Comparison of ENCODE assay signal across 8 cellular contexts in genomic region chr2:96509114-96509846, GRCh38. TPM values are rescaled to one million over a fixed set of nuclear protein-coding genes. Genes with fewer than 3 reads are reported as not detected.
A peak's percentile ranks its signal among the peaks of the same experiment; 100 is the strongest.
DNase-seq lines count a peak whose midpoint lies in the region; ATAC-seq, FAIRE-seq and TF ChIP-seq lines count a peak whose summit lies in the region.

No MANE protein-coding gene starts in this region.

- H3K4me2 ChIP-seq in KMS-11 = peak overlapping the region; percentile 51; the same call in 1 of the 2 replicates

- H3K4me3 ChIP-seq in KMS-11 (IDR thresholded peaks at IDR 0.05; ENCODE audit: insufficient read depth, low read depth, low read length) = no peak overlapping the region

- TF ChIP-seq CTCF in Calu3 (IDR thresholded peaks at IDR 0.05; ENCODE audit: unreplicated experiment) = peak; percentile 93
- TF ChIP-seq CTCF in KMS-11 (conservative IDR thresholded peaks at IDR 0.05; ENCODE audit: low read depth, low read length) = peak; percentile 78
- TF ChIP-seq CTCF in type B pancreatic cell (conservative IDR thresholded peaks at IDR 0.05) = peak; percentile 98

- peaks cover 50% of the 10 kb centered on the region for H3K4me1 Mint-ChIP-seq in Calu3 (ENCODE audit: low read depth, unreplicated experiment)
- H3K4me1 Mint-ChIP-seq in type B pancreatic cell (ENCODE audit: unreplicated experiment) = peaks cover 21% of the 10 kb centered on the region

- peaks cover 13% of the 10 kb centered on the region for H3K27me3 Mint-ChIP-seq in Calu3 (ENCODE audit: unreplicated experiment)
- H3K27me3 Mint-ChIP-seq in type B pancreatic cell = peaks cover 23% of the 10 kb centered on the region

- H3K36me3 Mint-ChIP-seq in Calu3 (ENCODE audit: insufficient read depth, unreplicated experiment) (peaks cover 20% of the 10 kb centered on the region), type B pancreatic cell (no peaks in the 10 kb centered on the region)

- H3K9ac ChIP-seq in KMS-11 = no peak overlapping the region

- no peaks in the 10 kb centered on the region for H3K79me2 ChIP-seq in KMS-11 (ENCODE audit: insufficient read depth, low read depth)

- no peaks in the 10 kb centered on the region for H3K27me3 ChIP-seq in KMS-11 (ENCODE audit: insufficient read depth, low read depth)

- H3K4me1 ChIP-seq in KMS-11 (ENCODE audit: low read depth, poor library complexity, severe bottlenecking) = peaks cover 17% of the 10 kb centered on the region

- H3K9me3 Mint-ChIP-seq in Calu3 (ENCODE audit: low read depth, unreplicated experiment) (no peaks in the 10 kb centered on the region), type B pancreatic cell (no peaks in the 10 kb centered on the region)

- intact Hi-C loops in Calu3 (cut with micrococcal nuclease; ENCODE audit: unreplicated experiment) = loop anchor here (1.0 to 5.0 kb wide), 5 partner anchors 38 to 517 kb away; partner anchors contain the start of gene ANKRD36C

- peak; percentile 35 for FAIRE-seq in RCC 7860 (lab: Jason Lieb, UNC)

- H3K36me3 ChIP-seq in KMS-11 (ENCODE audit: insufficient read depth) = no peaks in the 10 kb centered on the region

- H3K27ac ChIP-seq in KMS-11 = no peak overlapping the region

- DNase-seq in Calu3 = peak; percentile 95
- DNase-seq in RCC 7860 (ENCODE audit: low spot score) = peak; percentile 64
- peak; percentile 24 to 51 (median 36) for DNase-seq in activated naive CD4-positive, alpha-beta T cell (lab: John Stamatoyannopoulos, UW)
- DNase-seq in germinal center (ENCODE audit: low spot score) = peak; percentile 66
- DNase-seq in non-pigmented ciliary epithelial cell (ENCODE audit: low read depth) = peak; percentile 38
- DNase-seq in type B pancreatic cell (ENCODE audit: extremely low spot score, unreplicated experiment) = peak; percentile 93

- ATAC-seq in GM21381 (IDR thresholded peaks at IDR 0.05; ENCODE audit: unreplicated experiment) = peak; percentile 62

- no TSS peak for BruUV-seq in Calu3 (replicated peaks; lab: Mats Ljungman, UMichigan)

- peak overlapping the region; percentile 7 for H3K4me3 Mint-ChIP-seq in Calu3 (ENCODE audit: low read depth, unreplicated experiment)
- H3K4me3 Mint-ChIP-seq in type B pancreatic cell = peak overlapping the region; percentile 76

- H3K27ac Mint-ChIP-seq in Calu3 (ENCODE audit: unreplicated experiment) (no peak overlapping the region), type B pancreatic cell (peak overlapping the region; percentile 42)

- CTCF ChIA-PET in Calu3 (lab: Charles Lee) = interaction anchor here (0.6 to 8.6 kb wide), 9 partner anchors 16 to 173 kb away, joined by 3 to 101 read pairs (median 4); partner anchors contain the start of gene NCAPH

- H2AFZ ChIP-seq in KMS-11 (ENCODE audit: low read depth) = peak overlapping the region; percentile 71

- no peaks in the 10 kb centered on the region for H4K20me1 ChIP-seq in KMS-11 (ENCODE audit: insufficient read depth)

RNA-seq across cellular contexts. Expression of gene NEURL3, which starts 4.1 kb away (rescaled TPM):
- 18.5 and 19.7 TPM in 2 replicates for total RNA-seq in Calu3 (2022)
- 1.1 and 2.5 TPM in 2 replicates for total RNA-seq in type B pancreatic cell (ENCODE audit: low replicate concordance)

RNA-seq across cellular contexts. Expression of gene ARID5A, which starts 27.3 kb away (rescaled TPM):
- total RNA-seq in Calu3 (2022) = 9.3 and 11.7 TPM in 2 replicates
- total RNA-seq in type B pancreatic cell (ENCODE audit: low replicate concordance) = 5.1 and 11.9 TPM in 2 replicates

Comparison
In these comparisons a context has a peak if more than half of its experiments do, and no peak if none do; other contexts are left out.
1. DNase-seq: peak in every context shown above with its lines; median percentile 95 in Calu3; 93 in type B pancreatic cell; 66 in germinal center; 64 in RCC 7860; 38 in non-pigmented ciliary epithelial cell; 36 in activated naive CD4-positive, alpha-beta T cell.